27 cellular contexts compared by ENCODE assay signal in the genomic region with DNA sequence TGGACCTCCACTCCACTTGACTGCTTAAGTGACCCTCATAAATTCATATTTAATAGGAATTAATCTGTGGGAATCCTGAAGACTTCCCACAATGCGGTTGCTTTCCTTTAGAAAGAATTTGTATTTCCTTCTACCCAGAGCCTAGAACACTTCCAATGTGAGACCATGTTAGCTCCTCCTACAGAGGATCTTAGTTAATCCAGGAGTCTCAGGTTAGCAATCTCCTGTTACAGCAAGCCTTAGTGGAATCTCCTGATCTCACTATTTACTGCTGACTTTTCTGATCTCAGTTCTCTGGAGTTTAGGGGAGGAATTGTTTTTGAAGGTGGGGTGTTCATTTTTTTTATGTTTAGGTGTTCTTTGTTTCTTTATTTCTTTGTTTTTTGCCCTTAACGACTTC.
"Had no signal": no experiment of that assay in that cellular context is flagged by ENCODE, and none has a peak within 500 bp of the region (broad histone marks: within the 10 kb centered on the region; RNA-seq: fewer than 3 reads in every experiment).

No MANE protein-coding gene starts in this region.

- H3K4me1 ChIP-seq: SJCRH30 had no signal

- H3K27me3 ChIP-seq: cardiac muscle cell, SJCRH30 had no signal

- H3K4me3 Mint-ChIP-seq: activated CD8-positive, alpha-beta T cell treated with anti-CD3 and anti-CD28 coated beads for 36 hours; activated naive CD4-positive, alpha-beta T cell treated with anti-CD3 and anti-CD28 coated beads for 36 hours; activated T-cell treated with anti-CD3 and anti-CD28 coated beads, Interleukin-2, amount 50 U/mL, for 24 hours; brain; central memory CD8-positive, alpha-beta T cell; T-helper 1 cell treated with Interleukin-12 subunit alpha and Interleukin-12 subunit beta and Interleukin-4 antibody, amounts not matched to agents 30 μg/mL and 1 μg/mL, for 36 hours had no signal

- ATAC-seq: activated CD8-positive, alpha-beta T cell treated with anti-CD3 and anti-CD28 coated beads for 36 hours; activated naive CD4-positive, alpha-beta T cell treated with anti-CD3 and anti-CD28 coated beads, Interleukin-2, amount 50 U/mL, for 72 hours; Panc1 had no signal

- H3K9ac ChIP-seq: KMS-11 had no signal

- H3K36me3 ChIP-seq: cardiac muscle cell, SJCRH30 had no signal

- H3K27me3 Mint-ChIP-seq: activated CD8-positive, alpha-beta T cell treated with anti-CD3 and anti-CD28 coated beads for 36 hours; activated T-cell treated with anti-CD3 and anti-CD28 coated beads, Interleukin-2, amount 50 U/mL, for 24 hours; brain; central memory CD8-positive, alpha-beta T cell had no signal

- H3K9me3 ChIP-seq: SJCRH30 had no signal

- H3K36me3 Mint-ChIP-seq: activated naive CD4-positive, alpha-beta T cell treated with anti-CD3 and anti-CD28 coated beads, Interleukin-2, amount 50 U/mL, for 72 hours; brain had no signal

- H3K9me3 Mint-ChIP-seq: brain had no signal

- H3K4me3 ChIP-seq: cardiac muscle cell, SJCRH30, SK-N-MC had no signal

- H3K4me2 ChIP-seq: KMS-11 had no signal

- H3K27ac ChIP-seq: cardiac muscle cell, KMS-11, SJCRH30, SK-N-MC, VCaP had no signal

- H3K27ac Mint-ChIP-seq: activated CD8-positive, alpha-beta T cell treated with anti-CD3 and anti-CD28 coated beads for 36 hours; activated naive CD4-positive, alpha-beta T cell treated with anti-CD3 and anti-CD28 coated beads for 36 hours; activated naive CD4-positive, alpha-beta T cell treated with anti-CD3 and anti-CD28 coated beads, Interleukin-2, amount 50 U/mL, for 72 hours; activated T-cell treated with anti-CD3 and anti-CD28 coated beads, Interleukin-2, amount 50 U/mL, for 24 hours; activated T-helper 2 cell treated with anti-CD3 and anti-CD28 coated beads, Interferon-gamma antibody, Interleukin-2, Interleukin-4, amounts not matched to agents 10 μg/mL and 5 μg/mL and 100 μg/mL, durations not matched to agents 14 hours and 24 hours and 36 hours; brain; T-helper 1 cell treated with Interleukin-12 subunit alpha and Interleukin-12 subunit beta and Interleukin-4 antibody, amounts not matched to agents 30 μg/mL and 1 μg/mL, for 36 hours had no signal

- DNase-seq: activated CD4-positive, alpha-beta T cell treated with anti-CD3 and anti-CD28 coated beads for 1 hour; activated CD4-positive, alpha-beta T cell treated with anti-CD3 and anti-CD28 coated beads for 48 hours; activated CD4-positive, CD25-positive, alpha-beta regulatory T cell; activated CD8-positive, alpha-beta T cell treated with anti-CD3 and anti-CD28 coated beads for 36 hours; activated gamma-delta T cell; activated naive CD4-positive, alpha-beta T cell treated with anti-CD3 and anti-CD28 coated beads for 36 hours; activated T-cell treated with anti-CD3 and anti-CD28 coated beads, Interleukin-2, amount 50 U/mL, for 24 hours; anterior cingulate cortex; NCI-H1105; NCI-H1417 treated with DMSO at 0.1 percent for 48 hours; NCI-H187 treated with DMSO at 0.1 percent for 48 hours; NCI-H2081; NCI-H345; NCI-H524 treated with DMSO at 0.1 percent for 48 hours; SHP77; SJCRH30; T-helper 9 cell had no signal

- H3K4me1 Mint-ChIP-seq: brain; central memory CD8-positive, alpha-beta T cell had no signal
